In the genomic region with DNA sequence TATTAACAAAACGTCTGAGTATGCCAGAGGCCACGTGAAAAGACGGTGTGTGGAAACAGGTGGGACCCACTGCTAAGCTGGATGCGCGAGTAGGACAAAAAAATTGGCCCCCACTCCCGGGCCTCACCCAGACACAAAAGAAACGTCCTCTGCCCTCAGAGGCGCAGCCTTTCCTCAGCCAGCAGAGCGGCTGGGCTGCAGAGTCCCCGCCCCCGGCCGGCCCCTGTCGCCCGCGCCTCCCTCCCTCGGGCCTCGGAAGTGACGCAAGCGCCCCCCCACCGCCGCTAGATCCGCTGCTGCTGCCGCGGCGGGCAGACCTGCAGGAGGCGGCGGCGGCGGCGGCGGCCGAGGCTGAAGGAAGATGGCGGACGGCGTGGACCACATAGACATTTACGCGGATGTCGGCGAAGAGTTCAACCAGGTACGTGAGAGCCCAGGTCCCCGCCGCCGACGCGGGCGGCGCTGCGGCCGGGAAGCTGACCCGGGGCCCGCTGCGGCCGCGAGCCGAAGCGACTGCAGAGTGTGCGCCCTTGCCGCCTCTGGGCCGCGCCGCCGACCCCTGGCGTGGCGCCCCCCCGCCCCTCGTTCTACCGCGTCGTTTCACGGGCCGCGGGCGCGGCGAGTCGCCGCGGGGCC, we compare ENCODE assay signal across 8 cellular contexts. TPM values are rescaled to one million over a fixed set of nuclear protein-coding genes. Genes with fewer than 3 reads are reported as not detected.
DNase-seq lines count a peak whose midpoint lies in the region; ATAC-seq lines count a peak whose summit lies in the region.

TSS of gene CPSF6 (plus strand) at position 284 of the 636 bp plus-strand sequence. CDS start at position 362, 78 bp downstream.

- H3K14ac ChIP-seq in mesenchymal stem cell (ENCODE audit: low read length in 2 of 2) = peak within 1 kb of the TSS; percentile 80 to 97

- peak within 1 kb of the TSS; percentile 92 to 95 for H3K4me3 ChIP-seq in mesenchymal stem cell (ENCODE audit: insufficient read depth in 1 of 2, low read depth in 1 of 2, low read length in 2 of 2)

- H3K4me2 ChIP-seq in mesenchymal stem cell (ENCODE audit: low read length, poor library complexity, severe bottlenecking) = peak within 1 kb of the TSS; percentile 81

- peak within 1 kb of the TSS; percentile 73 to 92 for H3K18ac ChIP-seq in mesenchymal stem cell (ENCODE audit: low read depth in 1 of 2, low read length in 2 of 2)

- 0% methylated on average over 58 of the region's 78 CpGs for WGBS in mesenchymal stem cell

- no peaks in the 10 kb centered on the region for H3K4me1 ChIP-seq in mesenchymal stem cell (ENCODE audit: control insufficient read depth, insufficient read depth, low read depth, low read length)

- no peaks in the 10 kb centered on the region for H3K9me3 ChIP-seq in mesenchymal stem cell (ENCODE audit: control insufficient read depth, low read length)

- peak within 1 kb of the TSS; percentile 66 to 92 for H3K4ac ChIP-seq in mesenchymal stem cell (ENCODE audit: low read depth in 1 of 2, low read length in 2 of 2)

- H3K36me3 ChIP-seq in mesenchymal stem cell (ENCODE audit: control insufficient read depth in 1 of 2, insufficient read depth in 2 of 2, low read depth in 1 of 2, low read length in 2 of 2) = no peaks in the 10 kb centered on the region

- peak within 1 kb of the TSS in 1 of 2 experiments; percentile 50 for H2BK12ac ChIP-seq in mesenchymal stem cell (ENCODE audit: low read length in 2 of 2)

- H3K27me3 ChIP-seq in mesenchymal stem cell (ENCODE audit: control insufficient read depth in 1 of 2, insufficient read depth in 1 of 2, low read length in 2 of 2) = no peaks in the 10 kb centered on the region

- H4K8ac ChIP-seq in mesenchymal stem cell (ENCODE audit: low read length) = peak within 1 kb of the TSS; percentile 88

- peak within 1 kb of the TSS; percentile 99 to 100 for H3K4me3 Mint-ChIP-seq in effector memory CD8-positive, alpha-beta T cell

- H2AK5ac ChIP-seq in mesenchymal stem cell (ENCODE audit: low read length, severe bottlenecking) = no peak within 1 kb of the TSS

- H2AFZ ChIP-seq in mesenchymal stem cell (ENCODE audit: low read depth, low read length) = peak within 1 kb of the TSS; percentile 88

- H3K36me3 Mint-ChIP-seq in effector memory CD8-positive, alpha-beta T cell (ENCODE audit: insufficient read depth) = peaks cover 31% of the 10 kb centered on the region

- H3K27ac ChIP-seq in mesenchymal stem cell (ENCODE audit: low read length, poor library complexity, severe bottlenecking) = peak within 1 kb of the TSS; percentile 64

- no peaks in the 10 kb centered on the region for H3K9me3 Mint-ChIP-seq in effector memory CD8-positive, alpha-beta T cell

- H2BK15ac ChIP-seq in mesenchymal stem cell (ENCODE audit: low read depth, poor library complexity, severe bottlenecking) = peak within 1 kb of the TSS; percentile 67

- peak within 1 kb of the TSS in 1 of 2 experiments; percentile 83 for H3K23ac ChIP-seq in mesenchymal stem cell (ENCODE audit: low read length in 2 of 2)

- H2BK120ac ChIP-seq in mesenchymal stem cell (ENCODE audit: low read depth, low read length) = peak within 1 kb of the TSS; percentile 88

- peak; percentile 90 for ATAC-seq in GM21390 (IDR thresholded peaks at IDR 0.05; ENCODE audit: unreplicated experiment)
- peak; percentile 89 for ATAC-seq in effector memory CD8-positive, alpha-beta T cell (replicated peaks)

- no peaks in the 10 kb centered on the region for H3K27me3 Mint-ChIP-seq in effector memory CD8-positive, alpha-beta T cell

- DNase-seq in Caki2 (ENCODE audit: low read depth) = peak; percentile 93
- DNase-seq in HUDEP-2 (lab: John Stamatoyannopoulos, UW; ENCODE audit: unreplicated experiment in 76 of 76) = peak in 74 of 76 experiments; percentile 17 to 96 (median 88)
- peak; percentile 97 for DNase-seq in NOMO-1 treated with dmso at 0.1 percent for 144 hours (lab: John Stamatoyannopoulos, UW; ENCODE audit: unreplicated experiment)
- peak; percentile 87 to 93 (median 90) for DNase-seq in activated CD8-positive, alpha-beta memory T cell treated with anti-CD3 and anti-CD28 coated beads for 48 hours (ENCODE audit: low read depth in 2 of 3, low spot score in 2 of 3)
- peak; percentile 94 to 97 (median 96) for DNase-seq in effector memory CD8-positive, alpha-beta T cell
- DNase-seq in mesenchymal stem cell = peak; percentile 93
- peak; percentile 93 for DNase-seq in stimulated activated CD8-positive, alpha-beta memory T cell treated with anti-CD3 and anti-CD28 coated beads, Interleukin-12 subunit alpha, Interleukin-12 subunit beta, amount 100 ng/mL, for 24 hours (ENCODE audit: extremely low read depth)

- peak within 1 kb of the TSS; percentile 98 to 100 for H3K27ac Mint-ChIP-seq in effector memory CD8-positive, alpha-beta T cell

- peaks cover 27 to 40% of the 10 kb centered on the region in 2 donors for H3K4me1 Mint-ChIP-seq in effector memory CD8-positive, alpha-beta T cell (ENCODE audit: low read depth in 2 of 2)

- in situ Hi-C loops in Caki2 (cut with HindIII; ENCODE audit: low pct_unique_long_range_greater_than_20kb, low sequenced_read_pairs) = no loop called here

- peak within 1 kb of the TSS; percentile 78 for H2BK5ac ChIP-seq in mesenchymal stem cell (ENCODE audit: low read depth, low read length, poor library complexity, severe bottlenecking)

- no peaks in the 10 kb centered on the region for H3K79me1 ChIP-seq in mesenchymal stem cell (replicated peaks; ENCODE audit: low read length, poor library complexity, severe bottlenecking)

- peak within 1 kb of the TSS; percentile 85 for H4K91ac ChIP-seq in mesenchymal stem cell (ENCODE audit: low read length)

- peak within 1 kb of the TSS; percentile 94 for H3K9ac ChIP-seq in mesenchymal stem cell (ENCODE audit: low read length)

RNA-seq across cellular contexts. Expression of gene CPSF6, which starts in this region (rescaled TPM):
- 35.7 and 38.7 TPM in 2 replicates for total RNA-seq in Caki2 (2014; rRNA removed; shearing (Covaris generic); ENCODE audit: low replicate concordance)
- polyA plus RNA-seq in mesenchymal stem cell (2013, experiment 1 of 2) = 40.5 TPM
- 41.1 TPM for polyA plus RNA-seq in mesenchymal stem cell (2013, experiment 2 of 2)

Comparison
In these comparisons a context has a peak if more than half of its experiments do, and no peak if none do; other contexts are left out.
1. Peak in every context shown above with its lines: DNase-seq, ATAC-seq, H3K4me3 ChIP-seq and H3K27ac ChIP-seq.